1 cellular context compared by ENCODE assay signal in genomic region chr6:131976545-131977061, GRCh38.
TF ChIP-seq lines count a peak whose summit lies in the region.

No MANE protein-coding gene starts in this region.

TF ChIP-seq in HepG2, 621 proteins besides CTCF, POLR2A, EP300 and RAD21 (continued from another document and continues in another):
- no peak; the same call in 1 of the 2 replicates for TF ChIP-seq ARID4A (CRISPR knock-in tag; IDR thresholded peaks at IDR 0.05; ENCODE audit: borderline replicate concordance)
- peak; percentile 87 for TF ChIP-seq FOXK1 (CRISPR knock-in tag; IDR thresholded peaks at IDR 0.05; ENCODE audit: borderline replicate concordance, low read depth)
- peak; percentile 91; the same call in 1 of the 2 replicates for TF ChIP-seq FOXJ3 (CRISPR knock-in tag; IDR thresholded peaks at IDR 0.05; ENCODE audit: borderline replicate concordance)
- no peak for TF ChIP-seq ZNF850 (CRISPR knock-in tag; conservative IDR thresholded peaks at IDR 0.05)
- peak; percentile 48; the same call in 1 of the 2 replicates for TF ChIP-seq HHEX (CRISPR knock-in tag; IDR thresholded peaks at IDR 0.05)
- no peak for TF ChIP-seq ATRX (CRISPR knock-in tag; IDR thresholded peaks at IDR 0.05; ENCODE audit: borderline replicate concordance)
- no peak for TF ChIP-seq ETV6 (CRISPR knock-in tag; conservative IDR thresholded peaks at IDR 0.05)
- no peak for TF ChIP-seq GLI4 (CRISPR knock-in tag; IDR thresholded peaks at IDR 0.05; ENCODE audit: borderline replicate concordance)
- no peak for TF ChIP-seq ZKSCAN5 (CRISPR knock-in tag; IDR thresholded peaks at IDR 0.05)
- no peak for TF ChIP-seq SCMH1 (CRISPR knock-in tag; IDR thresholded peaks at IDR 0.05; ENCODE audit: borderline replicate concordance)
- no peak for TF ChIP-seq CBX1 (IDR thresholded peaks at IDR 0.05; ENCODE audit: low read depth)
- TF ChIP-seq SRF (IDR thresholded peaks at IDR 0.05; ENCODE audit: low read depth, low read length): 0 out of 2 replicates have a peak, but pooled peaks have one; percentile 19
- peak; percentile 79; the same call in 1 of the 2 replicates for TF ChIP-seq HOXA5 (CRISPR knock-in tag; IDR thresholded peaks at IDR 0.05)
- TF ChIP-seq ATM (IDR thresholded peaks at IDR 0.05; ENCODE audit: borderline replicate concordance): no peak
- TF ChIP-seq, protein P1, sequence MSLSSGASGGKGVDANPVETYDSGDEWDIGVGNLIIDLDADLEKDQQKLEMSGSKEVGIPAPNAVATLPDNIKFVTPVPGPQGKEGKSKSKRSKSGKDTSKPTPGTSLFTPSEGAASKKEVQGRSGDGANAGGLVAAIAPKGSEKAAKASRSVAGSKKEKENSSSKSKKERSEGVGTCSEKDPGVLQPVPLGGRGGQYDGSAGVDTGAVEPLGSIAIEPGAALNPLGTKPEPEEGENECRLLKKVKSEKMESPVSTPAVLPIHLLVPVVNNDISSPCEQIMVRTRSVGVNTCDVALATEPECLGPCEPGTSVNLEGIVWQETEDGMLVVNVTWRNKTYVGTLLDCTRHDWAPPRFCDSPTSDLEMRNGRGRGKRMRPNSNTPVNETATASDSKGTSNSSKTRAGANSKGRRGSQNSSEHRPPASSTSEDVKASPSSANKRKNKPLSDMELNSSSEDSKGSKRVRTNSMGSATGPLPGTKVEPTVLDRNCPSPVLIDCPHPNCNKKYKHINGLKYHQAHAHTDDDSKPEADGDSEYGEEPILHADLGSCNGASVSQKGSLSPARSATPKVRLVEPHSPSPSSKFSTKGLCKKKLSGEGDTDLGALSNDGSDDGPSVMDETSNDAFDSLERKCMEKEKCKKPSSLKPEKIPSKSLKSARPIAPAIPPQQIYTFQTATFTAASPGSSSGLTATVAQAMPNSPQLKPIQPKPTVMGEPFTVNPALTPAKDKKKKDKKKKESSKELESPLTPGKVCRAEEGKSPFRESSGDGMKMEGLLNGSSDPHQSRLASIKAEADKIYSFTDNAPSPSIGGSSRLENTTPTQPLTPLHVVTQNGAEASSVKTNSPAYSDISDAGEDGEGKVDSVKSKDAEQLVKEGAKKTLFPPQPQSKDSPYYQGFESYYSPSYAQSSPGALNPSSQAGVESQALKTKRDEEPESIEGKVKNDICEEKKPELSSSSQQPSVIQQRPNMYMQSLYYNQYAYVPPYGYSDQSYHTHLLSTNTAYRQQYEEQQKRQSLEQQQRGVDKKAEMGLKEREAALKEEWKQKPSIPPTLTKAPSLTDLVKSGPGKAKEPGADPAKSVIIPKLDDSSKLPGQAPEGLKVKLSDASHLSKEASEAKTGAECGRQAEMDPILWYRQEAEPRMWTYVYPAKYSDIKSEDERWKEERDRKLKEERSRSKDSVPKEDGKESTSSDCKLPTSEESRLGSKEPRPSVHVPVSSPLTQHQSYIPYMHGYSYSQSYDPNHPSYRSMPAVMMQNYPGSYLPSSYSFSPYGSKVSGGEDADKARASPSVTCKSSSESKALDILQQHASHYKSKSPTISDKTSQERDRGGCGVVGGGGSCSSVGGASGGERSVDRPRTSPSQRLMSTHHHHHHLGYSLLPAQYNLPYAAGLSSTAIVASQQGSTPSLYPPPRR (CRISPR knock-in tag; IDR thresholded peaks at IDR 0.05; ENCODE audit: borderline replicate concordance): peak; percentile 81; the same call in 1 of the 2 replicates
- TF ChIP-seq ZFAT (CRISPR knock-in tag; conservative IDR thresholded peaks at IDR 0.05): no peak
- TF ChIP-seq MIXL1 (CRISPR knock-in tag; IDR thresholded peaks at IDR 0.05): peak; percentile 82; the same call in 1 of the 2 replicates
- TF ChIP-seq ZFP36L2 (CRISPR knock-in tag; IDR thresholded peaks at IDR 0.05): no peak
- TF ChIP-seq ZNF207 (IDR thresholded peaks at IDR 0.05; ENCODE audit: borderline replicate concordance): no peak
- TF ChIP-seq ZNF616 (CRISPR knock-in tag; IDR thresholded peaks at IDR 0.05; ENCODE audit: low read depth): no peak
- no peak for TF ChIP-seq THYN1 (CRISPR knock-in tag; IDR thresholded peaks at IDR 0.05; ENCODE audit: borderline replicate concordance, low read depth)
- TF ChIP-seq CBX5 (CRISPR knock-in tag; IDR thresholded peaks at IDR 0.05; ENCODE audit: borderline replicate concordance): peak; percentile 65; the same call in 1 of the 2 replicates
- TF ChIP-seq ZBTB1 (CRISPR knock-in tag; IDR thresholded peaks at IDR 0.05; ENCODE audit: borderline replicate concordance): no peak
- TF ChIP-seq, protein P2, sequence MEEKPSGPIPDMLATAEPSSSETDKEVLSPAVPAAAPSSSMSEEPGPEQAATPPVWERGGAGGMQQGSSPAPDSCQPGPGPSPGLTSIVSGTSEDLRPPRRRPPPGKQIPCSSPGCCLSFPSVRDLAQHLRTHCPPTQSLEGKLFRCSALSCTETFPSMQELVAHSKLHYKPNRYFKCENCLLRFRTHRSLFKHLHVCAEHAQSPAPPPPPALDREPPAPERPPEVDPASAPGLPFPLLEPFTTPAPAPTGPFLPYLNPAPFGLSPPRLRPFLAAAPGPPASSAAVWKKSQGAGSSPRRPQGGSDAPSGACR (CRISPR knock-in tag; IDR thresholded peaks at IDR 0.05): no peak
- no peak for TF ChIP-seq AGO1 (IDR thresholded peaks at IDR 0.05; ENCODE audit: low read depth, low read length, poor library complexity, severe bottlenecking)
- TF ChIP-seq SNAI1 (CRISPR knock-in tag; IDR thresholded peaks at IDR 0.05; ENCODE audit: borderline replicate concordance): 0 out of 2 replicates have a peak, but pooled peaks have one; percentile 49
- TF ChIP-seq ZNF430 (CRISPR knock-in tag; IDR thresholded peaks at IDR 0.05): 0 out of 2 replicates have a peak, but pooled peaks have one; percentile 56
- 0 out of 2 replicates have a peak, but pooled peaks have one; percentile 23 for TF ChIP-seq ATF7-NPFF (CRISPR knock-in tag; IDR thresholded peaks at IDR 0.05; ENCODE audit: low read depth)
- no peak for TF ChIP-seq FOXA1 (IDR thresholded peaks at IDR 0.05)
- peak; percentile 69 for TF ChIP-seq FOXA1 (CRISPR knock-in tag; IDR thresholded peaks at IDR 0.05)
- TF ChIP-seq ZNF776 (CRISPR knock-in tag; IDR thresholded peaks at IDR 0.05): no peak
- TF ChIP-seq, protein P3, sequence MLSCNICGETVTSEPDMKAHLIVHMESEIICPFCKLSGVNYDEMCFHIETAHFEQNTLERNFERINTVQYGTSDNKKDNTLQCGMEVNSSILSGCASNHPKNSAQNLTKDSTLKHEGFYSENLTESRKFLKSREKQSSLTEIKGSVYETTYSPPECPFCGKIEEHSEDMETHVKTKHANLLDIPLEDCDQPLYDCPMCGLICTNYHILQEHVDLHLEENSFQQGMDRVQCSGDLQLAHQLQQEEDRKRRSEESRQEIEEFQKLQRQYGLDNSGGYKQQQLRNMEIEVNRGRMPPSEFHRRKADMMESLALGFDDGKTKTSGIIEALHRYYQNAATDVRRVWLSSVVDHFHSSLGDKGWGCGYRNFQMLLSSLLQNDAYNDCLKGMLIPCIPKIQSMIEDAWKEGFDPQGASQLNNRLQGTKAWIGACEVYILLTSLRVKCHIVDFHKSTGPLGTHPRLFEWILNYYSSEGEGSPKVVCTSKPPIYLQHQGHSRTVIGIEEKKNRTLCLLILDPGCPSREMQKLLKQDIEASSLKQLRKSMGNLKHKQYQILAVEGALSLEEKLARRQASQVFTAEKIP (CRISPR knock-in tag; IDR thresholded peaks at IDR 0.05; ENCODE audit: borderline replicate concordance): no peak
- no peak for TF ChIP-seq ZFX (CRISPR knock-in tag; IDR thresholded peaks at IDR 0.05; ENCODE audit: low read depth)
- TF ChIP-seq, protein P4, sequence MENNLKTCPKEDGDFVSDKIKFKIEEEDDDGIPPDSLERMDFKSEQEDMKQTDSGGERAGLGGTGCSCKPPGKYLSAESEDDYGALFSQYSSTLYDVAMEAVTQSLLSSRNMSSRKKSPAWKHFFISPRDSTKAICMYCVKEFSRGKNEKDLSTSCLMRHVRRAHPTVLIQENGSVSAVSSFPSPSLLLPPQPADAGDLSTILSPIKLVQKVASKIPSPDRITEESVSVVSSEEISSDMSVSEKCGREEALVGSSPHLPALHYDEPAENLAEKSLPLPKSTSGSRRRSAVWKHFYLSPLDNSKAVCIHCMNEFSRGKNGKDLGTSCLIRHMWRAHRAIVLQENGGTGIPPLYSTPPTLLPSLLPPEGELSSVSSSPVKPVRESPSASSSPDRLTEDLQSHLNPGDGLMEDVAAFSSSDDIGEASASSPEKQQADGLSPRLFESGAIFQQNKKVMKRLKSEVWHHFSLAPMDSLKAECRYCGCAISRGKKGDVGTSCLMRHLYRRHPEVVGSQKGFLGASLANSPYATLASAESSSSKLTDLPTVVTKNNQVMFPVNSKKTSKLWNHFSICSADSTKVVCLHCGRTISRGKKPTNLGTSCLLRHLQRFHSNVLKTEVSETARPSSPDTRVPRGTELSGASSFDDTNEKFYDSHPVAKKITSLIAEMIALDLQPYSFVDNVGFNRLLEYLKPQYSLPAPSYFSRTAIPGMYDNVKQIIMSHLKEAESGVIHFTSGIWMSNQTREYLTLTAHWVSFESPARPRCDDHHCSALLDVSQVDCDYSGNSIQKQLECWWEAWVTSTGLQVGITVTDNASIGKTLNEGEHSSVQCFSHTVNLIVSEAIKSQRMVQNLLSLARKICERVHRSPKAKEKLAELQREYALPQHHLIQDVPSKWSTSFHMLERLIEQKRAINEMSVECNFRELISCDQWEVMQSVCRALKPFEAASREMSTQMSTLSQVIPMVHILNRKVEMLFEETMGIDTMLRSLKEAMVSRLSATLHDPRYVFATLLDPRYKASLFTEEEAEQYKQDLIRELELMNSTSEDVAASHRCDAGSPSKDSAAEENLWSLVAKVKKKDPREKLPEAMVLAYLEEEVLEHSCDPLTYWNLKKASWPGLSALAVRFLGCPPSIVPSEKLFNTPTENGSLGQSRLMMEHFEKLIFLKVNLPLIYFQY (CRISPR knock-in tag; IDR thresholded peaks at IDR 0.05; ENCODE audit: borderline replicate concordance): no peak
- TF ChIP-seq ZNF276 (CRISPR knock-in tag; IDR thresholded peaks at IDR 0.05; ENCODE audit: low read depth): no peak
- no peak for TF ChIP-seq ZNF121 (CRISPR knock-in tag; IDR thresholded peaks at IDR 0.05)
- peak; percentile 85; the same call in 1 of the 2 replicates for TF ChIP-seq ZNF331 (CRISPR knock-in tag; IDR thresholded peaks at IDR 0.05)
- peak; percentile 97 for TF ChIP-seq MED1 (CRISPR knock-in tag; IDR thresholded peaks at IDR 0.05)
- peak; percentile 81 for TF ChIP-seq NR2F2 (IDR thresholded peaks at IDR 0.05; ENCODE audit: borderline replicate concordance, low read depth)
- TF ChIP-seq CREM (IDR thresholded peaks at IDR 0.05): peak; percentile 71
- no peak for TF ChIP-seq CREM (CRISPR knock-in tag; IDR thresholded peaks at IDR 0.05)
- TF ChIP-seq, protein P5, sequence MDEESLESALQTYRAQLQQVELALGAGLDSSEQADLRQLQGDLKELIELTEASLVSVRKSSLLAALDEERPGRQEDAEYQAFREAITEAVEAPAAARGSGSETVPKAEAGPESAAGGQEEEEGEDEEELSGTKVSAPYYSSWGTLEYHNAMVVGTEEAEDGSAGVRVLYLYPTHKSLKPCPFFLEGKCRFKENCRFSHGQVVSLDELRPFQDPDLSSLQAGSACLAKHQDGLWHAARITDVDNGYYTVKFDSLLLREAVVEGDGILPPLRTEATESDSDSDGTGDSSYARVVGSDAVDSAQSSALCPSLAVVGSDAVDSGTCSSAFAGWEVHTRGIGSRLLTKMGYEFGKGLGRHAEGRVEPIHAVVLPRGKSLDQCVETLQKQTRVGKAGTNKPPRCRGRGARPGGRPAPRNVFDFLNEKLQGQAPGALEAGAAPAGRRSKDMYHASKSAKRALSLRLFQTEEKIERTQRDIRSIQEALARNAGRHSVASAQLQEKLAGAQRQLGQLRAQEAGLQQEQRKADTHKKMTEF (CRISPR knock-in tag; IDR thresholded peaks at IDR 0.05): peak; percentile 97
- TF ChIP-seq, protein P6, sequence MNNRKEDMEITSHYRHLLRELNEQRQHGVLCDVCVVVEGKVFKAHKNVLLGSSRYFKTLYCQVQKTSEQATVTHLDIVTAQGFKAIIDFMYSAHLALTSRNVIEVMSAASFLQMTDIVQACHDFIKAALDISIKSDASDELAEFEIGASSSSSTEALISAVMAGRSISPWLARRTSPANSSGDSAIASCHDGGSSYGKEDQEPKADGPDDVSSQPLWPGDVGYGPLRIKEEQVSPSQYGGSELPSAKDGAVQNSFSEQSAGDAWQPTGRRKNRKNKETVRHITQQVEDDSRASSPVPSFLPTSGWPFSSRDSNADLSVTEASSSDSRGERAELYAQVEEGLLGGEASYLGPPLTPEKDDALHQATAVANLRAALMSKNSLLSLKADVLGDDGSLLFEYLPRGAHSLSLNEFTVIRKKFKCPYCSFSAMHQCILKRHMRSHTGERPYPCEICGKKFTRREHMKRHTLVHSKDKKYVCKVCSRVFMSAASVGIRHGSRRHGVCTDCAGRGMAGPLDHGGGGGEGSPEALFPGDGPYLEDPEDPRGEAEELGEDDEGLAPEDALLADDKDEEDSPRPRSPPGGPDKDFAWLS (CRISPR knock-in tag; IDR thresholded peaks at IDR 0.05; ENCODE audit: borderline replicate concordance): no peak
